ENCODE assay signal across 17 cellular contexts in genomic region chr9:14198049-14198448, GRCh38.
DNase-seq lines count a peak whose midpoint lies in the region; TF ChIP-seq lines count a peak whose summit lies in the region.
"Had no signal": no experiment of that assay in that cellular context is flagged by ENCODE, and none has a peak within 500 bp of the region (broad histone marks: within the 10 kb centered on the region; RNA-seq: fewer than 3 reads in every experiment).

No MANE protein-coding gene starts in this region.

- H3K9me3 ChIP-seq in adipocyte (ENCODE audit: control insufficient read depth, low read length) (no peaks in the 10 kb centered on the region), tibial artery (no peaks in the 10 kb centered on the region), OCI-LY7 (ENCODE audit: low read length) (no peaks in the 10 kb centered on the region)
- H3K9me3 ChIP-seq: BLaER1, mucosa of descending colon had no signal

- no TSS peak for BruUV-seq in OCI-LY7 (replicated peaks; lab: Mats Ljungman, UMichigan)

- TF ChIP-seq CTCF in fibroblast of pulmonary artery (IDR thresholded peaks at IDR 0.05; ENCODE audit: low read length, missing control alignments) (no peak), tibial artery (IDR thresholded peaks at IDR 0.05) (no peak), OCI-LY7 (conservative IDR thresholded peaks at IDR 0.05; ENCODE audit: low read length) (no peak)

- POLR2A ChIA-PET in OCI-LY7 (lab: Charles Lee), result interaction anchor here (1.2 to 2.2 kb wide), 4 partner anchors 8 to 130 kb away, joined by 3 to 8 read pairs (median 6); no protein-coding TSS in a partner anchor

- intact Hi-C loops in tibial artery (cut with DNase I; ENCODE audit: low total_unique reads) (no loop called here), OCI-LY7 (cut with micrococcal nuclease; ENCODE audit: unreplicated experiment) (no loop called here)

- H3K9ac ChIP-seq in adipocyte (ENCODE audit: low read length) (no peak overlapping the region), rectal smooth muscle tissue (ENCODE audit: low read length) (no peak overlapping the region)
- H3K9ac ChIP-seq: BLaER1 had no signal

- no peaks in the 10 kb centered on the region for H3K9me2 ChIP-seq in OCI-LY7 (ENCODE audit: insufficient read depth, low read length)

- CTCF ChIA-PET in OCI-LY7 (lab: Charles Lee; ENCODE audit: unreplicated experiment), result no interaction called here

- no peaks in the 10 kb centered on the region for H3K79me2 ChIP-seq in OCI-LY7 (ENCODE audit: insufficient read depth, low read depth, low read length)

- H2AFZ ChIP-seq in OCI-LY7 (ENCODE audit: low read length), result no peak overlapping the region

- H3K4me1 ChIP-seq in adipocyte (ENCODE audit: control insufficient read depth, insufficient read depth, low read length) (peaks cover 30% of the 10 kb centered on the region), rectal smooth muscle tissue (ENCODE audit: control insufficient read depth, insufficient read depth, low read length) (peaks cover 30% of the 10 kb centered on the region), tibial artery (peaks cover 6 to 90% (median 45%) of the 10 kb centered on the region in 4 donors), OCI-LY7 (ENCODE audit: insufficient read depth, low read length, poor library complexity, severe bottlenecking) (peaks cover 5% of the 10 kb centered on the region)

- H4K20me1 ChIP-seq in OCI-LY7 (ENCODE audit: insufficient read depth, low read length), result no peaks in the 10 kb centered on the region
- H4K20me1 ChIP-seq: BLaER1 had no signal

- H3K27me3 ChIP-seq in adipocyte (replicated peaks; ENCODE audit: control insufficient read depth, insufficient read depth, low read length), result no peaks in the 10 kb centered on the region
- no peaks in the 10 kb centered on the region for H3K27me3 ChIP-seq in rectal smooth muscle tissue (ENCODE audit: control insufficient read depth, insufficient read depth, low read length)
- no peaks in the 10 kb centered on the region for H3K27me3 ChIP-seq in tibial artery
- H3K27me3 ChIP-seq: BLaER1 had no signal

- H3K36me3 ChIP-seq in adipocyte (ENCODE audit: control insufficient read depth, insufficient read depth, low read length, severe bottlenecking) (no peaks in the 10 kb centered on the region), rectal smooth muscle tissue (ENCODE audit: control insufficient read depth, insufficient read depth, low read length) (no peaks in the 10 kb centered on the region), tibial artery (no peaks in the 10 kb centered on the region), OCI-LY7 (ENCODE audit: insufficient read depth, low read length) (no peaks in the 10 kb centered on the region)
- H3K36me3 ChIP-seq: BLaER1 had no signal

- DNase-seq in adipocyte (ENCODE audit: low read depth), result no peak
- peak; percentile 42 for DNase-seq in fibroblast of pulmonary artery (ENCODE audit: low read depth)
- DNase-seq in tibial artery, result no peak
- DNase-seq in T-helper 1 cell, result no peak
- no peak for DNase-seq in AG08395 (ENCODE audit: low spot score)
- DNase-seq in OCI-LY7 (ENCODE audit: low spot score), result no peak
- DNase-seq: activated CD8-positive, alpha-beta T cell treated with anti-CD3 and anti-CD28 coated beads, Interleukin-2, amount 10 ng/mL, durations not matched to agents 7 days and 5 days; activated T-cell treated with anti-CD3 and anti-CD28 coated beads, Interleukin-2, amount 50 U/mL, for 1 hour; cerebellar nuclear complex; erythroblast; HCEC 1CT; mucosa of descending colon; NCI-H1092 treated with DMSO at 0.1 percent for 48 hours; NCI-H510A; NK-92 treated with Interleukin-12 subunit alpha and Interleukin-12 subunit beta, amount 100 ng/mL, for 24 hours had no signal

- H3K4me2 ChIP-seq in OCI-LY7 (ENCODE audit: low read length), result no peak overlapping the region

- H3K27ac ChIP-seq in rectal smooth muscle tissue (ENCODE audit: low read depth, low read length) (peak overlapping the region; percentile 49), tibial artery (peak overlapping the region; percentile 36 to 46), OCI-LY7 (ENCODE audit: low read depth, low read length, poor library complexity, severe bottlenecking) (no peak overlapping the region)
- H3K27ac ChIP-seq: BLaER1 had no signal

- peak overlapping the region; percentile 47 for H3K4me3 ChIP-seq in adipocyte (ENCODE audit: low read length)
- no peak overlapping the region for H3K4me3 ChIP-seq in fibroblast of pulmonary artery (replicated peaks; ENCODE audit: low read depth, low read length)
- H3K4me3 ChIP-seq in rectal smooth muscle tissue (ENCODE audit: low read length), result no peak overlapping the region
- H3K4me3 ChIP-seq in tibial artery, result no peak overlapping the region
- no peak overlapping the region for H3K4me3 ChIP-seq in OCI-LY7 (ENCODE audit: low read depth, low read length, poor library complexity, severe bottlenecking)
- H3K4me3 ChIP-seq: BLaER1, mucosa of descending colon had no signal
